In the genomic region with DNA sequence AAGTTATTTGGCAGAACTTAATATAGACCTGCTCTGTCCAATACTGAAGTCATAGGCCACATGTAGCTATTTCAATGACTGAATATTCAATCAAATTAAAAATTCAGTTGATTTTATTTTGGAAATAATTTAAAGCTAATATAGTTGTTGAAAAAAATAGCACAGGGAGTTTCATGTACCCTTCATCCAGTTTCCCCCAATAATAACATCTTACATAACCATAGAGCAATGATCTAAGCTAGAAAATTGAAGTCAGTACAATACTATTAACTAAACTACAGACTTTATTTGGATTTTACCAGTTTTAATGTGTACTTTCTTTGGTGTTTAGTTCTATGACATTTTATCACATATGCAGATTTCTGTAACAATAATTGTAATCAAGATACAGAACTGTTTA, we compare ENCODE assay signal across 17 cellular contexts.
"Had no signal": no experiment of that assay in that cellular context is flagged by ENCODE, and none has a peak within 500 bp of the region (broad histone marks: within the 10 kb centered on the region; RNA-seq: fewer than 3 reads in every experiment).

No MANE protein-coding gene starts in this region.

- H3K9me3 ChIP-seq: suprapubic skin, testis, thoracic aorta, thyroid gland, transverse colon, upper lobe of left lung, upper lobe of right lung, uterus, vagina had no signal

- H3K4me1 ChIP-seq: stomach, suprapubic skin, testis, thyroid gland, tibial artery, tibial nerve, transverse colon, upper lobe of left lung, upper lobe of right lung, uterus, vagina had no signal

- H3K4me3 ChIP-seq: stomach, suprapubic skin, testis, thoracic aorta, thyroid gland, tibial artery, tibial nerve, transverse colon, upper lobe of left lung, upper lobe of right lung, uterus, vagina had no signal

- H3K36me3 ChIP-seq: stomach, suprapubic skin, thoracic aorta, thyroid gland, tibial artery, tibial nerve, transverse colon, upper lobe of left lung, upper lobe of right lung, uterus, vagina had no signal

- H3K27ac ChIP-seq: stomach, suprapubic skin, testis, thoracic aorta, thyroid gland, tibial artery, tibial nerve, transverse colon, upper lobe of left lung, upper lobe of right lung, uterus, vagina had no signal

- ATAC-seq: stimulated activated effector memory CD8-positive, alpha-beta T cell treated with anti-CD3 and anti-CD28 coated beads, Interleukin-12 subunit alpha, Interleukin-12 subunit beta, amount 100 ng/mL, for 72 hours; stimulated activated memory B cell treated with anti-CD40 and anti-IgM and Interleukin-4, amounts not matched to agents 10 μg/mL and 1 μg/mL and 100 μg/mL, for 72 hours; stimulated activated naive B cell treated with anti-CD40 and anti-IgM and Interleukin-4, amounts not matched to agents 10 μg/mL and 1 μg/mL and 100 μg/mL, for 72 hours; stimulated activated naive CD8-positive, alpha-beta T cell treated with anti-CD3 and anti-CD28 coated beads, Interleukin-15, amount 100 ng/mL, for 72 hours; stimulated activated naive CD8-positive, alpha-beta T cell treated with anti-CD3 and anti-CD28 coated beads, Interleukin-15, Interleukin-2, amounts not matched to agents 100 U/mL and 50 U/mL, for 24 hours; upper lobe of right lung had no signal
